ENCODE assay signal across 12 cellular contexts in genomic region chr3:185151101-185151958, GRCh38.
DNase-seq lines count a peak whose midpoint lies in the region; ATAC-seq and TF ChIP-seq lines count a peak whose summit lies in the region.
"Had no signal": no experiment of that assay in that cellular context is flagged by ENCODE, and none has a peak within 500 bp of the region (broad histone marks: within the 10 kb centered on the region; RNA-seq: fewer than 3 reads in every experiment).

No MANE protein-coding gene starts in this region.

- no peak overlapping the region for H3K4me3 ChIP-seq in mucosa of stomach (ENCODE audit: low read length)
- H3K4me3 ChIP-seq in tibial artery = peak overlapping the region; percentile 72 to 82

- DNase-seq in T-helper 1 cell = no peak
- DNase-seq in cerebellar cortex (ENCODE audit: low spot score) = peak; percentile 57
- no peak for DNase-seq in tibial artery
- no peak for DNase-seq in DMS 273 treated with DMSO at 0.1 percent for 48 hours (lab: John Stamatoyannopoulos, UW)
- DNase-seq: activated T-cell treated with anti-CD3 and anti-CD28 coated beads for 4 hours, left colon, NCI-H2081 treated with DMSO at 0.1 percent for 48 hours, OCI-M1 had no signal

- H3K4me1 Mint-ChIP-seq in T-helper 1 cell treated with Interleukin-12 subunit alpha and Interleukin-12 subunit beta and Interleukin-4 antibody, amounts not matched to agents 30 μg/mL and 1 μg/mL, for 36 hours (ENCODE audit: low read depth) = peaks cover 4% of the 10 kb centered on the region

- peak overlapping the region; percentile 12 for H3K4me3 Mint-ChIP-seq in T-helper 1 cell treated with Interleukin-12 subunit alpha and Interleukin-12 subunit beta and Interleukin-4 antibody, amounts not matched to agents 30 μg/mL and 1 μg/mL, for 36 hours

- H3K4me1 ChIP-seq in mucosa of stomach (ENCODE audit: control insufficient read depth, insufficient read depth, low read length) = no peaks in the 10 kb centered on the region
- peaks cover 0 to 34% (median 16%) of the 10 kb centered on the region in 4 donors for H3K4me1 ChIP-seq in tibial artery

- ATAC-seq in GM19328 (IDR thresholded peaks at IDR 0.05; ENCODE audit: unreplicated experiment) = no peak
- ATAC-seq in HG02981 (IDR thresholded peaks at IDR 0.05; ENCODE audit: unreplicated experiment) = no peak

- no peaks in the 10 kb centered on the region for H3K36me3 Mint-ChIP-seq in T-helper 1 cell treated with Interleukin-12 subunit alpha and Interleukin-12 subunit beta and Interleukin-4 antibody, amounts not matched to agents 30 μg/mL and 1 μg/mL, for 36 hours (ENCODE audit: low read depth)

- H3K9ac ChIP-seq in mucosa of stomach (ENCODE audit: low read length) = peak overlapping the region; percentile 22

- no peaks in the 10 kb centered on the region for H3K9me3 Mint-ChIP-seq in T-helper 1 cell treated with Interleukin-12 subunit alpha and Interleukin-12 subunit beta and Interleukin-4 antibody, amounts not matched to agents 30 μg/mL and 1 μg/mL, for 36 hours

- H3K27ac Mint-ChIP-seq in T-helper 1 cell treated with Interleukin-12 subunit alpha and Interleukin-12 subunit beta and Interleukin-4 antibody, amounts not matched to agents 30 μg/mL and 1 μg/mL, for 36 hours = no peak overlapping the region

- H3K27me3 ChIP-seq in mucosa of stomach (ENCODE audit: control insufficient read depth, insufficient read depth, low read length) = peaks cover 63% of the 10 kb centered on the region
- no peaks in the 10 kb centered on the region for H3K27me3 ChIP-seq in tibial artery

- H3K27ac ChIP-seq in tibial artery = peak overlapping the region; percentile 82 to 96

- H3K9me3 ChIP-seq in mucosa of stomach (ENCODE audit: control insufficient read depth, low read length) (no peaks in the 10 kb centered on the region), tibial artery (no peaks in the 10 kb centered on the region)

- no peak for TF ChIP-seq CTCF in tibial artery (IDR thresholded peaks at IDR 0.05)

- H3K27me3 Mint-ChIP-seq in T-helper 1 cell treated with Interleukin-12 subunit alpha and Interleukin-12 subunit beta and Interleukin-4 antibody, amounts not matched to agents 30 μg/mL and 1 μg/mL, for 36 hours (ENCODE audit: low read depth) = peaks cover 35% of the 10 kb centered on the region

- no peaks in the 10 kb centered on the region for H3K36me3 ChIP-seq in mucosa of stomach (ENCODE audit: control insufficient read depth, insufficient read depth, low read length)
- H3K36me3 ChIP-seq in tibial artery = no peaks in the 10 kb centered on the region

- intact Hi-C loops in tibial artery (cut with DNase I; ENCODE audit: low total_unique reads) = no loop called here
